21 cellular contexts compared by ENCODE assay signal in genomic region chr11:119089319-119089718, GRCh38.
"Had no signal": no experiment of that assay in that cellular context is flagged by ENCODE, and none has a peak within 500 bp of the region (broad histone marks: within the 10 kb centered on the region; RNA-seq: fewer than 3 reads in every experiment).

No MANE protein-coding gene starts in this region.

- ATAC-seq: left lobe of liver; naive thymus-derived CD4-positive, alpha-beta T cell; right lobe of liver; stimulated activated naive CD8-positive, alpha-beta T cell treated with anti-CD3 and anti-CD28 coated beads, Interleukin-15, amount 100 ng/mL, for 72 hours; T-cell had no signal

- H3K4me3 Mint-ChIP-seq: activated naive CD8-positive, alpha-beta T cell; stimulated activated naive CD8-positive, alpha-beta T cell treated with anti-CD3 and anti-CD28 coated beads, Interleukin-15, amount 100 ng/mL, for 72 hours; T-cell had no signal

- DNase-seq: activated CD4-positive, alpha-beta T cell treated with anti-CD3 and anti-CD28 coated beads for 4 hours; activated CD4-positive, CD25-positive, alpha-beta regulatory T cell; activated naive CD4-positive, alpha-beta T cell; activated T-cell treated with anti-CD3 and anti-CD28 coated beads, Interleukin-2, amount 50 U/mL, for 1 hour; adrenal gland; central memory CD4-positive, alpha-beta T cell; dermis blood vessel endothelial cell; effector CD8-positive, alpha-beta T cell; foreskin fibroblast; kidney; naive thymus-derived CD4-positive, alpha-beta T cell; right lobe of liver; stimulated activated CD4-positive, alpha-beta T cell treated with anti-CD3 and anti-CD28 coated beads, Interleukin-1b, Interleukin-23, amount 100 ng/mL, for 48 hours; stimulated activated naive CD8-positive, alpha-beta T cell treated with anti-CD3 and anti-CD28 coated beads, Interleukin-15, amount 100 ng/mL, for 72 hours; T-cell; T-helper 9 cell; tibial artery had no signal

- H3K9me3 Mint-ChIP-seq: activated T-helper 2 cell treated with anti-CD3 and anti-CD28 coated beads, Interferon-gamma antibody, Interleukin-2, Interleukin-4, amounts not matched to agents 10 μg/mL and 5 μg/mL and 100 μg/mL, durations not matched to agents 14 hours and 24 hours and 36 hours; naive thymus-derived CD4-positive, alpha-beta T cell; neural progenitor cell; stimulated activated naive CD8-positive, alpha-beta T cell treated with anti-CD3 and anti-CD28 coated beads, Interleukin-15, amount 100 ng/mL, for 72 hours; T-cell had no signal

- H3K27ac Mint-ChIP-seq: activated naive CD8-positive, alpha-beta T cell; activated T-helper 2 cell treated with anti-CD3 and anti-CD28 coated beads, Interferon-gamma antibody, Interleukin-2, Interleukin-4, amounts not matched to agents 10 μg/mL and 5 μg/mL and 100 μg/mL, durations not matched to agents 14 hours and 24 hours and 36 hours; naive thymus-derived CD4-positive, alpha-beta T cell; neural progenitor cell; stimulated activated naive CD8-positive, alpha-beta T cell treated with anti-CD3 and anti-CD28 coated beads, Interleukin-15, amount 100 ng/mL, for 72 hours; T-cell had no signal

- H3K27me3 Mint-ChIP-seq: activated naive CD8-positive, alpha-beta T cell; naive thymus-derived CD4-positive, alpha-beta T cell; stimulated activated naive CD8-positive, alpha-beta T cell treated with anti-CD3 and anti-CD28 coated beads, Interleukin-15, amount 100 ng/mL, for 72 hours; T-cell had no signal
